19 cellular contexts compared by ENCODE assay signal in the genomic region with DNA sequence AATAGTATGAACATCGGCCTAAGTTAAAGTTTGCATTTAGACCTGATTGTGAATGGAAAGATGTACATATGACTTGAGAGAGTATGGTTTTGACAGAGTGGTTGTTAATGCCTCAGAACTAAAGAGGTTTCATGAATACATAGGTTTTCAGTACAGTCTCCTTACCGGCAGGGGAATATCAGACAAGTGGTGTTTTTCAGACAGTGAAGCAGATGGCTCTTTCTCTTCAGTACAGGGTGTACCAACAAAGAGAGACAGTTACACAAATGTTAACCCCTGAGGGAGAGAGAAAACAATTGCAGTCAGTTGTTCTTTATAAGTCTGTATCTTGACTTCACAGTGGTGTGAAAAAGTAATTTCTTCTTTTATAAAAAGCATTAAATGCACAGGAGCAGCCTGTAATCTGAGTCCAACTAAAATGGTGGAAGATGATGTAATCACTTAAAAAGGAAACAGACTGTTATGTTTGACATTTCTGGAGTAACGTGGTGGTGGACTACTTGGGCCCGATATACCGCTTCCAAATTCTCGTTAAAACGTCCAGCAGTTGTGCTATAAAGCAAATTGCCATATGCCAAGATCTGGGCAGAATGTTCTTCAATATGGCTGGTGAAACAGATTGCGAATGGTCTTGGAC.
DNase-seq lines count a peak whose midpoint lies in the region; ATAC-seq and TF ChIP-seq lines count a peak whose summit lies in the region.
"Had no signal": no experiment of that assay in that cellular context is flagged by ENCODE, and none has a peak within 500 bp of the region (broad histone marks: within the 10 kb centered on the region; RNA-seq: fewer than 3 reads in every experiment).

No MANE protein-coding gene starts in this region.

- DNase-seq in DMS153 (lab: John Stamatoyannopoulos, UW), result peak; percentile 72
- peak; percentile 75 for DNase-seq in NCI-H1694 (lab: John Stamatoyannopoulos, UW)
- peak; percentile 13 to 48 for DNase-seq in SHP77 (lab: John Stamatoyannopoulos, UW)
- DNase-seq in myocyte (ENCODE audit: low read depth), result peak; percentile 35
- DNase-seq in OCI-M1 (lab: John Stamatoyannopoulos, UW), result no peak
- DNase-seq in GM13976 (ENCODE audit: low spot score), result no peak
- DNase-seq: activated CD4-positive, alpha-beta T cell treated with anti-CD3 and anti-CD28 coated beads for 4 hours; activated T-cell treated with anti-CD3 and anti-CD28 coated beads, Interleukin-2, amount 50 U/mL, for 1 hour; COR-L47; GF-D8; mesendoderm; MM.1S; NK-92 treated with Interleukin-12 subunit alpha and Interleukin-12 subunit beta, amount 100 ng/mL, for 24 hours; nucleus accumbens; SIG-M5; stimulated activated CD4-positive, alpha-beta T cell treated with anti-CD3 and anti-CD28 coated beads, Interleukin-4, amount 100 ng/mL, for 24 hours; T1000 had no signal

- in situ Hi-C loops in GM13976 (cut with MboI; ENCODE audit: low sequenced_read_pairs, unreplicated experiment), result no loop called here

- ATAC-seq in HG02852 (IDR thresholded peaks at IDR 0.05; ENCODE audit: unreplicated experiment) (no peak), GM19328 (IDR thresholded peaks at IDR 0.05; ENCODE audit: unreplicated experiment) (no peak)

- TF ChIP-seq CTCF in GM13976 (IDR thresholded peaks at IDR 0.05; ENCODE audit: borderline replicate concordance, control extremely low read depth, extremely low read depth, insufficient read depth, missing control alignments), result no peak

Comparison
In these comparisons a context has a peak if more than half of its experiments do, and no peak if none do; other contexts are left out.
1. DNase-seq: peak in DMS153 (single experiment), NCI-H1694 (single experiment), SHP77 (2 of 2) and myocyte (single experiment); none in OCI-M1 (single experiment) and GM13976 (single experiment).